In the genomic region with DNA sequence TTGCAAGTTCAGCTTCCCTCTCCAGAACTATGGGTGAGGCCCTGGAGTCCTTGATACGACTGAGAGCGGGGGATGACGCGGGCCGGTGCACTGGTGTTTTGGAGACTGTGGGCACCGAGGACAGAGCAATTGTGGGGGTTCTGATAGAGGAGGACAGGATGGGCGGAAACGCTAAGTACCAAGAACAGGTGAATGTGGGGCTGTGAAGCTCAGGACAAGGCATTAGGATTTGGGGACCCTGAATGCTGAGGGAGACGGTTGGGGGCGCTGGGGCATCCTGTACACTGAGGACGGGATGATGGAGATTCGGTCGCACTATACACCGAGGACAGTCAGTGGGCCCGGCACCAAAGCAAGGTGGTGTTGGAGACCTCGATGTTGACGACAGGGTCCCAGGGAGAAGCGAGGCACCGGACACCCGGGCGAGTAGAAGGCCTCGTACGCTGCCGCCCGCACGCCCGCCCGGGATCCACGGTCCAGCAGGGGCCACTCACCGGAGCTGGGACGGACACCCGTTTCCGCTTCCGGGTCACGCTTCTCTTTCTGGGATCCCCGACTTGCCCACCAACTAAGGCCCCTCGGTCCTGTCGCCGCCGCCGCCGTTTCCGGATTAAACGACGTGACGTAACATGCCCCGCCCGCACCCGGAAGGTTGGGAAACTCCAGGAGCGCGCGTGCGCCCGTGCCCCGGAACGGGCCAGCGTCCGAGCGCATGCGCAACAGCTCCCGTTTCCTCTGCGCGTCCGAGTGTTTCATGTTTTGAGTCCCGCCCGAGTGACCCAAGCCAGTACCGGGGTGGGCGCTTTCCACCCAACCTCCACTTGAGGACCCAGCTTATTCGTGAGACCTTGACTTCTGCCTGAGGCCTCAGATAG, we compare ENCODE assay signal across 8 cellular contexts. TPM values are rescaled to one million over a fixed set of nuclear protein-coding genes. Genes with fewer than 3 reads are reported as not detected.
DNase-seq lines count a peak whose midpoint lies in the region; ATAC-seq lines count a peak whose summit lies in the region.

TSS of gene CHMP2A (minus strand) at position 612 of the 875 bp plus-strand sequence. CDS start 893 bp downstream, outside the sequence.

- peak; percentile 97 for DNase-seq in GM03348 (ENCODE audit: low spot score)
- peak; percentile 96 to 98 (median 97) for DNase-seq in T-helper 1 cell
- DNase-seq in T47D (ENCODE audit: low read depth in 1 of 2, low spot score in 1 of 2) = peak; percentile 87 to 95
- peak; percentile 98 to 99 (median 98) for DNase-seq in immature natural killer cell
- DNase-seq in stimulated activated CD4-positive, alpha-beta T cell treated with anti-CD3 and anti-CD28 coated beads, Interleukin-12 subunit alpha, Interleukin-12 subunit beta, amount 100 ng/mL, for 24 hours (ENCODE audit: low read depth in 2 of 2) = peak; percentile 98
- DNase-seq in NCI-H748 (lab: John Stamatoyannopoulos, UW; ENCODE audit: unreplicated experiment) = no peak
- DNase-seq in stimulated activated naive CD4-positive, alpha-beta T cell (lab: John Stamatoyannopoulos, UW) = no peak

- H3K4me3 Mint-ChIP-seq in immature natural killer cell = peak within 1 kb of the TSS; percentile 95 to 97 (median 97)

- ATAC-seq in HG02840 (IDR thresholded peaks at IDR 0.05; ENCODE audit: low FRiP score, unreplicated experiment) = peak; percentile 30

- peaks cover 13 to 30% (median 15%) of the 10 kb centered on the region in 3 donors for H3K36me3 Mint-ChIP-seq in immature natural killer cell

- H3K9me3 Mint-ChIP-seq in immature natural killer cell = no peaks in the 10 kb centered on the region

- peak within 1 kb of the TSS; percentile 97 to 99 (median 98) for H3K27ac Mint-ChIP-seq in immature natural killer cell

- in situ Hi-C loops in T47D (cut with HindIII; ENCODE audit: low pct_unique_long_range_greater_than_20kb, low sequenced_read_pairs) = no loop called here

- peaks cover 56 to 62% of the 10 kb centered on the region in 2 donors for H3K4me1 Mint-ChIP-seq in immature natural killer cell

- H3K27me3 Mint-ChIP-seq in immature natural killer cell (ENCODE audit: low read depth in 3 of 3) = peaks cover 22 to 24% (median 22%) of the 10 kb centered on the region in 3 donors

RNA-seq across cellular contexts. Expression of gene CHMP2A, which starts in this region (rescaled TPM):
- polyA plus RNA-seq in immature natural killer cell = 100 to 1,000 TPM; 210 to 265 (median 231) TPM

Comparison
In these comparisons a context has a peak if more than half of its experiments do, and no peak if none do; other contexts are left out.
1. DNase-seq: peak in GM03348 (single experiment), T-helper 1 cell (5 of 5), T47D (2 of 2), immature natural killer cell (3 of 3) and stimulated activated CD4-positive, alpha-beta T cell treated with anti-CD3 and anti-CD28 coated beads, Interleukin-12 subunit alpha, Interleukin-12 subunit beta, amount 100 ng/mL, for 24 hours (2 of 2); none in NCI-H748 (single experiment) and stimulated activated naive CD4-positive, alpha-beta T cell (0 of 6).